In the genomic region with DNA sequence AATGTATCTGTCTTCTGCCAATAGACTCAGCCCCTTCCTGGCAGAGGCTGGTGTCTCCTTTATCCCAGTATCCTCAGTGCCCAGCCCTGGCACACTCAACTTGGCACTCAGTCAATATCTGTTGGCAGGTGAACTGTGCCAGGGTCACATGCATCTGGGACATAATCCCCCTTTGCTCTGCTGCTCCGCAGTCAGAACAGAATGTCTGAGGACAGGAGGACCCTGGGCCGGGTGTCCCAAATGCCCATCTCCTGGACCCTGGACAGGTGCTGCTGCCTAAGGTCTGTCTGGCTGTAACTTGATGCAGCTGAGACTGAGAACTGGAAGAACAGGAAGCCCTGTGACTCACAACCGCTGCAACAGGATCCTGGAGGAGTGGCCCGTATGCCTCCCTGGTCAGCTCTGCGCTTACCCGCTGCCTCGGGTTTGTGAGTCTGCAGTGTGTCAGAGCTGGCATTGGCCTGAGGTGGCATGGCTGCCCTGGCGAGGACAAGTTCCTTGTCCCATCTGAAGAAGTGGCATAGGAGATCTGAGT, we compare ENCODE assay signal across 9 cellular contexts. TPM values are rescaled to one million over a fixed set of nuclear protein-coding genes. Genes with fewer than 3 reads are reported as not detected.
DNase-seq lines count a peak whose midpoint lies in the region; ATAC-seq and TF ChIP-seq lines count a peak whose summit lies in the region.
"Had no signal": no experiment of that assay in that cellular context is flagged by ENCODE, and none has a peak within 500 bp of the region (broad histone marks: within the 10 kb centered on the region; RNA-seq: fewer than 3 reads in every experiment).

No MANE protein-coding gene starts in this region.

- DNase-seq in ELF-1 (ENCODE audit: low read depth, low spot score) (peak; percentile 80), NCI-H446 (lab: John Stamatoyannopoulos, UW) (peak; percentile 23 to 83), pons (ENCODE audit: low spot score) (peak; percentile 57)
- peak; percentile 22 for DNase-seq in activated T-cell treated with anti-CD3 and anti-CD28 coated beads, Interleukin-2, amount 50 U/mL, for 4 hours

- peak overlapping the region; percentile 39 for H3K4me3 Mint-ChIP-seq in activated T-cell treated with anti-CD3 and anti-CD28 coated beads, Interleukin-2, amount 50 U/mL, for 4 hours

- no peaks in the 10 kb centered on the region for H3K27me3 ChIP-seq in gastroesophageal sphincter

- 43 to 60% methylated on average over 1 of the region's 8 CpGs for WGBS in gastroesophageal sphincter (ENCODE audit: low coverage in 1 of 2), 2 donors

- peaks cover 95% of the 10 kb centered on the region for H3K4me1 Mint-ChIP-seq in activated T-cell treated with anti-CD3 and anti-CD28 coated beads, Interleukin-2, amount 50 U/mL, for 4 hours (ENCODE audit: low read depth)

- TF ChIP-seq CTCF in gastroesophageal sphincter (IDR thresholded peaks at IDR 0.05), result no peak

- H3K9me3 ChIP-seq in gastroesophageal sphincter, result no peaks in the 10 kb centered on the region

- no peaks in the 10 kb centered on the region for H3K27me3 Mint-ChIP-seq in activated T-cell treated with anti-CD3 and anti-CD28 coated beads, Interleukin-2, amount 50 U/mL, for 4 hours (ENCODE audit: low read depth)

- no peak for TF ChIP-seq EP300 in gastroesophageal sphincter (IDR thresholded peaks at IDR 0.05)

- H3K36me3 Mint-ChIP-seq in activated T-cell treated with anti-CD3 and anti-CD28 coated beads, Interleukin-2, amount 50 U/mL, for 4 hours (ENCODE audit: insufficient read depth), result peaks cover 4% of the 10 kb centered on the region

- no peak overlapping the region for H3K4me3 ChIP-seq in gastroesophageal sphincter
- H3K4me3 ChIP-seq: SK-N-MC had no signal

- H3K4me1 ChIP-seq in gastroesophageal sphincter, result peaks cover 0 to 47% (median 16%) of the 10 kb centered on the region in 3 donors

- no peaks in the 10 kb centered on the region for H3K9me3 Mint-ChIP-seq in activated T-cell treated with anti-CD3 and anti-CD28 coated beads, Interleukin-2, amount 50 U/mL, for 4 hours

- H3K36me3 ChIP-seq in gastroesophageal sphincter, result no peaks in the 10 kb centered on the region

- H3K27ac ChIP-seq in gastroesophageal sphincter, result peak overlapping the region in 3 of 4 donors; percentile 56 to 67 (median 59)
- H3K27ac ChIP-seq: SK-N-MC had no signal

- TF ChIP-seq POLR2A in gastroesophageal sphincter (IDR thresholded peaks at IDR 0.05), result no peak

- ATAC-seq in activated T-cell treated with anti-CD3 and anti-CD28 coated beads, Interleukin-2, amount 50 U/mL, for 4 hours, result peak; percentile 15 to 42
- ATAC-seq in gastroesophageal sphincter, result peak; percentile 83
- no peak for ATAC-seq in HG03521 (IDR thresholded peaks at IDR 0.05; ENCODE audit: unreplicated experiment)
- ATAC-seq in GM18909 (IDR thresholded peaks at IDR 0.05; ENCODE audit: poor library complexity, unreplicated experiment), result no peak
- no peak for ATAC-seq in HG03139 (IDR thresholded peaks at IDR 0.05; ENCODE audit: unreplicated experiment)

RNA-seq across cellular contexts. Expression of a gene that starts 11.4 kb away (rescaled TPM):
- 100 to 1,000 TPM; 108 to 111 (median 110) TPM for total RNA-seq in activated T-cell treated with anti-CD3 and anti-CD28 coated beads, Interleukin-2, amount 50 U/mL, for 4 hours
- total RNA-seq in gastroesophageal sphincter, result 1 to 10 TPM in 3 of 4 donors, under 1 TPM in 1; 0.82 to 6.1 (median 2.1) TPM

Comparison
In these comparisons a context has a peak if more than half of its experiments do, and no peak if none do; other contexts are left out.
1. DNase-seq: peak in every context shown above with its lines; median percentile 80 in ELF-1; 57 in pons; 53 in NCI-H446; 22 in activated T-cell treated with anti-CD3 and anti-CD28 coated beads, Interleukin-2, amount 50 U/mL, for 4 hours.
2. ATAC-seq: peak in activated T-cell treated with anti-CD3 and anti-CD28 coated beads, Interleukin-2, amount 50 U/mL, for 4 hours (2 of 2) and gastroesophageal sphincter (single experiment); none in HG03521 (single experiment), GM18909 (single experiment) and HG03139 (single experiment).
3. RNA of a gene that starts 11.4 kb away (total RNA-seq): 108 to 111 TPM in activated T-cell treated with anti-CD3 and anti-CD28 coated beads, Interleukin-2, amount 50 U/mL, for 4 hours; 0.82 to 6.1 TPM in gastroesophageal sphincter; every median in the first group is over 10 times any median in the second.